1 cellular context compared by ENCODE assay signal in genomic region chr4:56978750-56979303, GRCh38.
TF ChIP-seq lines count a peak whose summit lies in the region.

TSS of gene POLR2B (plus strand) at chr4:56978896. CDS start at chr4:56978986, 90 bp downstream.

TF ChIP-seq in HepG2, 621 proteins besides CTCF, POLR2A, EP300 and RAD21 (continued from another document and continues in another):
- TF ChIP-seq ZNF609 (CRISPR knock-in tag; IDR thresholded peaks at IDR 0.05; ENCODE audit: borderline replicate concordance) (0 out of 2 replicates have a peak, but pooled peaks have one; percentile 31), NFKBIZ (CRISPR knock-in tag; IDR thresholded peaks at IDR 0.05) (no peak), ZNF335 (CRISPR knock-in tag; IDR thresholded peaks at IDR 0.05) (no peak), REST (IDR thresholded peaks at IDR 0.05; ENCODE audit: borderline replicate concordance in 1 of 2, low read depth in 1 of 2, low read length in 2 of 2) (peak in 1 of 2 experiments; percentile 78; a peak in 1 of 4 replicates), TCF7L2 (IDR thresholded peaks at IDR 0.05; ENCODE audit: low read depth, low read length) (no peak), ZNF660 (CRISPR knock-in tag; IDR thresholded peaks at IDR 0.05; ENCODE audit: borderline replicate concordance, low read depth) (no peak), HNRNPLL (IDR thresholded peaks at IDR 0.05; ENCODE audit: low read depth, low read length, poor library complexity, severe bottlenecking) (peak; percentile 95), ZNF142 (CRISPR knock-in tag; IDR thresholded peaks at IDR 0.05) (no peak; the same call in 1 of the 2 replicates), ZNF143 (CRISPR knock-in tag; IDR thresholded peaks at IDR 0.05) (peak; percentile 90), HIVEP1 (CRISPR knock-in tag; IDR thresholded peaks at IDR 0.05) (no peak), FOXO1 (CRISPR knock-in tag; IDR thresholded peaks at IDR 0.05) (no peak), BCL3 (CRISPR knock-in tag; IDR thresholded peaks at IDR 0.05) (no peak), KAT8 (CRISPR knock-in tag; IDR thresholded peaks at IDR 0.05) (peak; percentile 91), FOSL1 (CRISPR knock-in tag; IDR thresholded peaks at IDR 0.05; ENCODE audit: borderline replicate concordance) (no peak), FOXA1 (IDR thresholded peaks at IDR 0.05) (no peak), FOXA1 (CRISPR knock-in tag; IDR thresholded peaks at IDR 0.05) (no peak), ZMAT5 (CRISPR knock-in tag; IDR thresholded peaks at IDR 0.05; ENCODE audit: borderline replicate concordance, low read depth) (no peak), ZBTB21 (CRISPR knock-in tag; IDR thresholded peaks at IDR 0.05) (no peak), ZNF713 (CRISPR knock-in tag; IDR thresholded peaks at IDR 0.05) (no peak), ZXDC (CRISPR knock-in tag; IDR thresholded peaks at IDR 0.05) (no peak), NCOA5 (CRISPR knock-in tag; IDR thresholded peaks at IDR 0.05) (no peak), ZNF441 (CRISPR knock-in tag; IDR thresholded peaks at IDR 0.05; ENCODE audit: borderline replicate concordance) (peak; percentile 68; the same call in 1 of the 2 replicates), FOXP1 (IDR thresholded peaks at IDR 0.05) (no peak), FOXP1 (CRISPR knock-in tag; IDR thresholded peaks at IDR 0.05) (no peak), ZNF580 (CRISPR knock-in tag; IDR thresholded peaks at IDR 0.05; ENCODE audit: borderline replicate concordance, low read depth) (no peak), ZBTB46 (CRISPR knock-in tag; IDR thresholded peaks at IDR 0.05; ENCODE audit: borderline replicate concordance) (no peak), ETV6 (CRISPR knock-in tag; conservative IDR thresholded peaks at IDR 0.05) (no peak), SATB2 (CRISPR knock-in tag; IDR thresholded peaks at IDR 0.05) (no peak), MED13 (CRISPR knock-in tag; IDR thresholded peaks at IDR 0.05) (no peak), SP1 (IDR thresholded peaks at IDR 0.05) (no peak), SP1 (CRISPR knock-in tag; IDR thresholded peaks at IDR 0.05) (no peak), HNRNPUL1 (IDR thresholded peaks at IDR 0.05; ENCODE audit: low read depth, low read length) (no peak), SOX6 (IDR thresholded peaks at IDR 0.05) (no peak), SOX6 (CRISPR knock-in tag; IDR thresholded peaks at IDR 0.05) (no peak), ZBTB42 (CRISPR knock-in tag; IDR thresholded peaks at IDR 0.05) (no peak), ZNF570 (CRISPR knock-in tag; IDR thresholded peaks at IDR 0.05; ENCODE audit: borderline replicate concordance) (no peak), ZFP36L2 (CRISPR knock-in tag; IDR thresholded peaks at IDR 0.05) (no peak), YEATS4 (CRISPR knock-in tag; IDR thresholded peaks at IDR 0.05; ENCODE audit: borderline replicate concordance) (peak; percentile 81), ARHGAP35 (CRISPR knock-in tag; IDR thresholded peaks at IDR 0.05; ENCODE audit: borderline replicate concordance) (no peak), ZNF30 (CRISPR knock-in tag; IDR thresholded peaks at IDR 0.05) (no peak), RORA (CRISPR knock-in tag; IDR thresholded peaks at IDR 0.05) (no peak), RNF2 (conservative IDR thresholded peaks at IDR 0.05; ENCODE audit: low read depth) (peak; percentile 80; the same call in 1 of the 2 replicates), ZFAT (CRISPR knock-in tag; conservative IDR thresholded peaks at IDR 0.05) (no peak)
